Comparison of ENCODE assay signal across 25 cellular contexts in the genomic region with DNA sequence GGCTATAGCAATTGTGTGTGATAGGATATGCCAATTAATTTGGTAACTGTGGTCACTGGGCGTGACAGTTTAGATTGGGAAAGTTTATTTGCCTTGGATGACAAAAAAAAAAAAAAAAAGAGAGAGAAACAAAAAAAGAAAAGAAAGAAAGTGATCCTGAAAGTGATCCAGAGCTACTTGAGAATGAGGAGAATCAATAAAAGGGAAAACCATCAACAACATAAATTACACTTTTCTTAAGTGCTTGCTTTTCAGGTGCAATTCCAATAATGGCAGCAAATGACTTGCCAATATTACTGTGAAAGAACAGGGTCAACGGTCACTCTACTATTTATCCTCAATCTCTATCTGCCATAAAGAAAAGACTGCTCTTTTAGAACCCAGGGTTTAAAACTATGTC.
DNase-seq lines count a peak whose midpoint lies in the region; ATAC-seq and TF ChIP-seq lines count a peak whose summit lies in the region.
"Had no signal": no experiment of that assay in that cellular context is flagged by ENCODE, and none has a peak within 500 bp of the region (broad histone marks: within the 10 kb centered on the region; RNA-seq: fewer than 3 reads in every experiment).

No MANE protein-coding gene starts in this region.

- no peak overlapping the region for H3K4me3 ChIP-seq in PC-3 (ENCODE audit: low read length)
- H3K4me3 ChIP-seq: A549, left ventricle myocardium inferior, upper lobe of left lung had no signal

- no peaks in the 10 kb centered on the region for H3F3A ChIP-seq in PC-3 (ENCODE audit: low read length, unreplicated experiment)

- H3K27me3 ChIP-seq in PC-3 (ENCODE audit: low read length), result no peaks in the 10 kb centered on the region
- H3K27me3 ChIP-seq: upper lobe of left lung had no signal

- H3K9me3 Mint-ChIP-seq in mesothelial cell of epicardium, result no peaks in the 10 kb centered on the region
- H3K9me3 Mint-ChIP-seq: activated CD4-positive, alpha-beta T cell treated with anti-CD3 and anti-CD28 coated beads, Interleukin-2, amount 10 ng/mL, durations not matched to agents 7 days and 5 days; naive thymus-derived CD8-positive, alpha-beta T cell had no signal

- no peaks in the 10 kb centered on the region for H3K9me2 ChIP-seq in PC-3 (replicated peaks; ENCODE audit: low read length)

- DNase-seq in ACHN, result peak; percentile 9
- DNase-seq in M059J (ENCODE audit: low read depth), result peak; percentile 6
- no peak for DNase-seq in PC-3
- no peak for DNase-seq in mesothelial cell of epicardium (ENCODE audit: low spot score in 2 of 2, unreplicated experiment in 2 of 2)
- no peak for DNase-seq in NCI-H187 treated with DMSO at 0.1 percent for 48 hours (lab: John Stamatoyannopoulos, UW)
- DNase-seq in NCI-H128 (lab: John Stamatoyannopoulos, UW; ENCODE audit: unreplicated experiment), result no peak
- no peak for DNase-seq in COLO829 (ENCODE audit: low spot score)
- DNase-seq: activated CD4-positive, alpha-beta T cell treated with anti-CD3 and anti-CD28 coated beads, Interleukin-2, amount 10 ng/mL, durations not matched to agents 7 days and 5 days; activated CD8-positive, alpha-beta memory T cell treated with anti-CD3 and anti-CD28 coated beads, Interleukin-2, amount 10 ng/mL, durations not matched to agents 7 days and 5 days; activated naive CD4-positive, alpha-beta T cell; activated T-cell treated with anti-CD3 and anti-CD28 coated beads, Interleukin-2, amount 50 U/mL, for 48 hours; KG1; left ventricle myocardium inferior; midbrain; naive thymus-derived CD8-positive, alpha-beta T cell; NCI-H82; stimulated activated CD4-positive, alpha-beta T cell treated with anti-CD3 and anti-CD28 coated beads, Interleukin-12 subunit alpha, Interleukin-12 subunit beta, amount 100 ng/mL, for 4 hours; stimulated activated CD4-positive, alpha-beta T cell treated with anti-CD3 and anti-CD28 coated beads, Interleukin-4, amount 100 ng/mL, for 24 hours; substantia nigra; upper lobe of left lung had no signal

- intact Hi-C loops in PC-3 (cut with micrococcal nuclease), result no loop called here

- peak overlapping the region; percentile 14; the same call in 1 of the 2 replicates for H3K4me2 ChIP-seq in PC-3 (ENCODE audit: low read length)
- H3K4me2 ChIP-seq: A549 had no signal

- in situ Hi-C loops in ACHN (cut with HindIII; ENCODE audit: low pct_ligation_motif_present, low pct_unique_long_range_greater_than_20kb, low sequenced_read_pairs), result no loop called here

- H3K4me1 ChIP-seq in PC-3 (ENCODE audit: insufficient read depth, low read length), result peaks cover 8% of the 10 kb centered on the region; the same call in 1 of the 2 replicates
- H3K4me1 ChIP-seq: left ventricle myocardium inferior, upper lobe of left lung had no signal

- H3K79me2 ChIP-seq in PC-3 (ENCODE audit: low read length), result no peaks in the 10 kb centered on the region

- TF ChIP-seq CTCF in PC-3 (conservative IDR thresholded peaks at IDR 0.05; ENCODE audit: low read depth, low read length) (no peak), mesothelial cell of epicardium (IDR thresholded peaks at IDR 0.05; ENCODE audit: unreplicated experiment) (no peak)

- CTCF ChIA-PET in PC-3 (lab: Charles Lee), result no interaction called here

- H4K20me1 ChIP-seq in PC-3 (ENCODE audit: low read length), result no peaks in the 10 kb centered on the region

- no peaks in the 10 kb centered on the region for H3K9me3 ChIP-seq in PC-3 (ENCODE audit: low read length)
- H3K9me3 ChIP-seq: A549, left ventricle myocardium inferior, upper lobe of left lung had no signal

- H2AFZ ChIP-seq in PC-3 (ENCODE audit: low read length), result no peak overlapping the region

- H3K27ac ChIP-seq in PC-3 (ENCODE audit: low read length), result no peak overlapping the region
- H3K27ac ChIP-seq: A549, left ventricle myocardium inferior, upper lobe of left lung had no signal

- H3K4me3 Mint-ChIP-seq in mesothelial cell of epicardium, result no peak overlapping the region
- H3K4me3 Mint-ChIP-seq: activated CD4-positive, alpha-beta T cell treated with anti-CD3 and anti-CD28 coated beads, Interleukin-2, amount 10 ng/mL, durations not matched to agents 7 days and 5 days; activated CD8-positive, alpha-beta memory T cell treated with anti-CD3 and anti-CD28 coated beads, Interleukin-2, amount 10 ng/mL, durations not matched to agents 7 days and 5 days; brain; naive thymus-derived CD8-positive, alpha-beta T cell; stimulated activated effector memory CD8-positive, alpha-beta T cell treated with anti-CD3 and anti-CD28 coated beads, Interleukin-12 subunit alpha, Interleukin-12 subunit beta, amount 100 ng/mL, for 72 hours had no signal

- no TSS peak for BruUV-seq in PC-3 (replicated peaks; lab: Mats Ljungman, UMichigan)

- H3K27me3 Mint-ChIP-seq in mesothelial cell of epicardium (ENCODE audit: low read depth), result no peaks in the 10 kb centered on the region
- H3K27me3 Mint-ChIP-seq: activated CD4-positive, alpha-beta T cell treated with anti-CD3 and anti-CD28 coated beads, Interleukin-2, amount 10 ng/mL, durations not matched to agents 7 days and 5 days; activated CD8-positive, alpha-beta memory T cell treated with anti-CD3 and anti-CD28 coated beads, Interleukin-2, amount 10 ng/mL, durations not matched to agents 7 days and 5 days; naive thymus-derived CD8-positive, alpha-beta T cell had no signal

- no peaks in the 10 kb centered on the region for H3K36me3 ChIP-seq in PC-3 (ENCODE audit: low read depth, low read length)
- H3K36me3 ChIP-seq: left ventricle myocardium inferior, upper lobe of left lung had no signal

- no peak for ATAC-seq in PC-3
- no peak for ATAC-seq in HG02678 (IDR thresholded peaks at IDR 0.05; ENCODE audit: unreplicated experiment)
- ATAC-seq: A549; activated CD8-positive, alpha-beta memory T cell treated with anti-CD3 and anti-CD28 coated beads, Interleukin-2, amount 10 ng/mL, durations not matched to agents 7 days and 5 days; naive thymus-derived CD8-positive, alpha-beta T cell; Right ventricle myocardium inferior; stimulated activated effector memory CD8-positive, alpha-beta T cell treated with anti-CD3 and anti-CD28 coated beads, Interleukin-12 subunit alpha, Interleukin-12 subunit beta, amount 100 ng/mL, for 72 hours had no signal

- peaks cover 2% of the 10 kb centered on the region for H3K36me3 Mint-ChIP-seq in mesothelial cell of epicardium
- H3K36me3 Mint-ChIP-seq: activated CD8-positive, alpha-beta memory T cell treated with anti-CD3 and anti-CD28 coated beads, Interleukin-2, amount 10 ng/mL, durations not matched to agents 7 days and 5 days; brain; naive thymus-derived CD8-positive, alpha-beta T cell; stimulated activated effector memory CD8-positive, alpha-beta T cell treated with anti-CD3 and anti-CD28 coated beads, Interleukin-12 subunit alpha, Interleukin-12 subunit beta, amount 100 ng/mL, for 72 hours had no signal

- peaks cover 56% of the 10 kb centered on the region for H3K4me1 Mint-ChIP-seq in mesothelial cell of epicardium
- H3K4me1 Mint-ChIP-seq: activated CD4-positive, alpha-beta T cell treated with anti-CD3 and anti-CD28 coated beads, Interleukin-2, amount 10 ng/mL, durations not matched to agents 7 days and 5 days; activated CD8-positive, alpha-beta memory T cell treated with anti-CD3 and anti-CD28 coated beads, Interleukin-2, amount 10 ng/mL, durations not matched to agents 7 days and 5 days; naive thymus-derived CD8-positive, alpha-beta T cell; stimulated activated effector memory CD8-positive, alpha-beta T cell treated with anti-CD3 and anti-CD28 coated beads, Interleukin-12 subunit alpha, Interleukin-12 subunit beta, amount 100 ng/mL, for 72 hours had no signal

- no peak overlapping the region for H3K9ac ChIP-seq in PC-3 (ENCODE audit: low read length)

- POLR2A ChIA-PET in PC-3 (lab: Charles Lee; ENCODE audit: unreplicated experiment), result no interaction called here

- H3K27ac Mint-ChIP-seq in mesothelial cell of epicardium, result peak overlapping the region; percentile 96
- H3K27ac Mint-ChIP-seq: activated CD4-positive, alpha-beta T cell treated with anti-CD3 and anti-CD28 coated beads, Interleukin-2, amount 10 ng/mL, durations not matched to agents 7 days and 5 days; activated CD8-positive, alpha-beta memory T cell treated with anti-CD3 and anti-CD28 coated beads, Interleukin-2, amount 10 ng/mL, durations not matched to agents 7 days and 5 days; naive thymus-derived CD8-positive, alpha-beta T cell; stimulated activated effector memory CD8-positive, alpha-beta T cell treated with anti-CD3 and anti-CD28 coated beads, Interleukin-12 subunit alpha, Interleukin-12 subunit beta, amount 100 ng/mL, for 72 hours had no signal

Comparison
In these comparisons a context has a peak if more than half of its experiments do, and no peak if none do; other contexts are left out.
1. DNase-seq: peak in ACHN (single experiment) and M059J (single experiment); none in PC-3 (single experiment), mesothelial cell of epicardium (0 of 2), NCI-H187 treated with DMSO at 0.1 percent for 48 hours (single experiment), NCI-H128 (single experiment) and COLO829 (single experiment).